1 cellular context compared by ENCODE assay signal in the genomic region with DNA sequence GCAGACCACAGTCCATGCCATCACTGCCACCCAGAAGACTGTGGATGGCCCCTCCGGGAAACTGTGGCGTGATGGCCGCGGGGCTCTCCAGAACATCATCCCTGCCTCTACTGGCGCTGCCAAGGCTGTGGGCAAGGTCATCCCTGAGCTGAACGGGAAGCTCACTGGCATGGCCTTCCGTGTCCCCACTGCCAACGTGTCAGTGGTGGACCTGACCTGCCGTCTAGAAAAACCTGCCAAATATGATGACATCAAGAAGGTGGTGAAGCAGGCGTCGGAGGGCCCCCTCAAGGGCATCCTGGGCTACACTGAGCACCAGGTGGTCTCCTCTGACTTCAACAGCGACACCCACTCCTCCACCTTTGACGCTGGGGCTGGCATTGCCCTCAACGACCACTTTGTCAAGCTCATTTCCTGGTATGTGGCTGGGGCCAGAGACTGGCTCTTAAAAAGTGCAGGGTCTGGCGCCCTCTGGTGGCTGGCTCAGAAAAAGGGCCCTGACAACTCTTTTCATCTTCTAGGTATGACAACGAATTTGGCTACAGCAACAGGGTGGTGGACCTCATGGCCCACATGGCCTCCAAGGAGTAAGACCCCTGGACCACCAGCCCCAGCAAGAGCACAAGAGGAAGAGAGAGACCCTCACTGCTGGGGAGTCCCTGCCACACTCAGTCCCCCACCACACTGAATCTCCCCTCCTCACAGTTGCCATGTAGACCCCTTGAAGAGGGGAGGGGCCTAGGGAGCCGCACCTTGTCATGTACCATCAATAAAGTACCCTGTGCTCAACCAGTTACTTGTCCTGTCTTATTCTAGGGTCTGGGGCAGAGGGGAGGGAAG.
TF ChIP-seq lines count a peak whose summit lies in the region.
"Not testable (repeated sequence)": the region's sequence is repeated elsewhere in the genome, so short reads cannot be mapped to it uniquely, and the experiment has no call there.

No MANE protein-coding gene starts in this region.

TF ChIP-seq in K562, 482 proteins besides CTCF, POLR2A, EP300 and RAD21:
- TF ChIP-seq ZBTB7A (IDR thresholded peaks at IDR 0.05; ENCODE audit: borderline replicate concordance, control insufficient read depth, low read depth, low read length): 0 out of 2 replicates have a peak, but pooled peaks have one; percentile 17
- TF ChIP-seq ELF1 (tag; IDR thresholded peaks at IDR 0.05): peak; percentile 37; the same call in 1 of the 2 replicates
- 0 out of 4 replicates have a peak, but pooled peaks of 1 of the 2 experiments have one; percentile 32 for TF ChIP-seq ETV6 (IDR thresholded peaks at IDR 0.05; ENCODE audit: borderline replicate concordance in 1 of 2, low read depth in 2 of 2, low read length in 1 of 2)
- TF ChIP-seq ETV6 (CRISPR knock-in tag; IDR thresholded peaks at IDR 0.05; ENCODE audit: borderline replicate concordance): not testable (repeated sequence)
- peak; percentile 61; the same call in 1 of the 2 replicates for TF ChIP-seq RBFOX2 (IDR thresholded peaks at IDR 0.05; ENCODE audit: low read depth, low read length)
- TF ChIP-seq, protein P1, sequence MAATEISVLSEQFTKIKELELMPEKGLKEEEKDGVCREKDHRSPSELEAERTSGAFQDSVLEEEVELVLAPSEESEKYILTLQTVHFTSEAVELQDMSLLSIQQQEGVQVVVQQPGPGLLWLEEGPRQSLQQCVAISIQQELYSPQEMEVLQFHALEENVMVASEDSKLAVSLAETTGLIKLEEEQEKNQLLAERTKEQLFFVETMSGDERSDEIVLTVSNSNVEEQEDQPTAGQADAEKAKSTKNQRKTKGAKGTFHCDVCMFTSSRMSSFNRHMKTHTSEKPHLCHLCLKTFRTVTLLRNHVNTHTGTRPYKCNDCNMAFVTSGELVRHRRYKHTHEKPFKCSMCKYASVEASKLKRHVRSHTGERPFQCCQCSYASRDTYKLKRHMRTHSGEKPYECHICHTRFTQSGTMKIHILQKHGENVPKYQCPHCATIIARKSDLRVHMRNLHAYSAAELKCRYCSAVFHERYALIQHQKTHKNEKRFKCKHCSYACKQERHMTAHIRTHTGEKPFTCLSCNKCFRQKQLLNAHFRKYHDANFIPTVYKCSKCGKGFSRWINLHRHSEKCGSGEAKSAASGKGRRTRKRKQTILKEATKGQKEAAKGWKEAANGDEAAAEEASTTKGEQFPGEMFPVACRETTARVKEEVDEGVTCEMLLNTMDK (IDR thresholded peaks at IDR 0.05; ENCODE audit: borderline replicate concordance, insufficient read depth, low read depth, low read length, poor library complexity, severe bottlenecking): peak; percentile 73
- peak; percentile 31; the same call in 1 of the 2 replicates for TF ChIP-seq SMC3 (conservative IDR thresholded peaks at IDR 0.05; ENCODE audit: insufficient read depth, low read depth, low read length)
- TF ChIP-seq CTBP1 (IDR thresholded peaks at IDR 0.05; ENCODE audit: borderline replicate concordance): 0 out of 2 replicates have a peak, but pooled peaks have one; percentile 36
- TF ChIP-seq SP1 (CRISPR knock-in tag; IDR thresholded peaks at IDR 0.05): peak; percentile 20; the same call in 1 of the 2 replicates
- TF ChIP-seq, protein P2, sequence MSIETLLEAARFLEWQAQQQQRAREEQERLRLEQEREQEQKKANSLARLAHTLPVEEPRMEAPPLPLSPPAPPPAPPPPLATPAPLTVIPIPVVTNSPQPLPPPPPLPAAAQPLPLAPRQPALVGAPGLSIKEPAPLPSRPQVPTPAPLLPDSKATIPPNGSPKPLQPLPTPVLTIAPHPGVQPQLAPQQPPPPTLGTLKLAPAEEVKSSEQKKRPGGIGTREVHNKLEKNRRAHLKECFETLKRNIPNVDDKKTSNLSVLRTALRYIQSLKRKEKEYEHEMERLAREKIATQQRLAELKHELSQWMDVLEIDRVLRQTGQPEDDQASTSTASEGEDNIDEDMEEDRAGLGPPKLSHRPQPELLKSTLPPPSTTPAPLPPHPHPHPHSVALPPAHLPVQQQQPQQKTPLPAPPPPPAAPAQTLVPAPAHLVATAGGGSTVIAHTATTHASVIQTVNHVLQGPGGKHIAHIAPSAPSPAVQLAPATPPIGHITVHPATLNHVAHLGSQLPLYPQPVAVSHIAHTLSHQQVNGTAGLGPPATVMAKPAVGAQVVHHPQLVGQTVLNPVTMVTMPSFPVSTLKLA (conservative IDR thresholded peaks at IDR 0.05): 0 out of 4 replicates have a peak, but pooled peaks of 1 of the 2 experiments have one; percentile 11
TF ChIP-seq in K562: peak in this region for 9; not testable (repeated sequence) for 473.
